Comparison of ENCODE assay signal across 12 cellular contexts in the genomic region with DNA sequence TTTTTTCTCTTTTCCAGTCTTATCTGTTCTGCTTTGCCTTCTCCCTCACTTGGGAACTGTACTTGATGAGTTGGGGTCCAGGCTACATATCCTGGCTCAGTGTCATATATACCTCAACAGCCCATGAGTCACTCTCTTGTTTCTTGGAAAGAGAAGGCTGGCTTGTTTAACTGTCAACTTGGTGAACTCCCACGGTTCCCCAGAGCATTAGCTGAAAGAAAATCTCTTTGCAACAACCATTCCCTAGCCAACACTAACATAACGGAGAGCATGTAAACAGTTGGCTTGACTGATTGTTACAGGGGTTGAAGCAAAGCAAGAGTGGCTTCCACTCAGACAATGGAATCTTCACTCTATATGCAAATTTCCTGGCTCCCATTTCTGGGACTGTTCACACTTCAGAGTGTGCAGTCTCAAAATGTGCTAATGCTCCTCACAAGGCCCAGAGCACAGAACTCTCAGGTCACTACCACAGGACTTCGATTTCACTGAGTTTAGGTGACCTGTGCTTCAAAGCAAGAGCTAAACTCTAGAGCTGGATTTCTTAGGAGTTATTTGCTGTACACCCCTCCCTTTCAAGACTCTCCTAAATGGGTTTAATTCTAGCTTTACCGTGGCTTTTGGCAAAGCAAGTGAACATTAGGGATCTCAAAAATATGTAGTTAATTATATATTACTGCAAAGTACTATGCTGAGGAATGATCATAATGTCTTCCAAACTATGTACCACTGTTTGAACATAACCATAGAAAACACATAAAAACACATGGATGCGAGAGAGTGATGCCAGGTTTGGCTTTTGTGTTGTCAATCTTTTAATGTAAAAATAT.
DNase-seq lines count a peak whose midpoint lies in the region; ATAC-seq and TF ChIP-seq lines count a peak whose summit lies in the region.
"Had no signal": no experiment of that assay in that cellular context is flagged by ENCODE, and none has a peak within 500 bp of the region (broad histone marks: within the 10 kb centered on the region; RNA-seq: fewer than 3 reads in every experiment).

No MANE protein-coding gene starts in this region.

- ATAC-seq in GM18861 (IDR thresholded peaks at IDR 0.05; ENCODE audit: unreplicated experiment): no peak
- ATAC-seq in HG02970 (IDR thresholded peaks at IDR 0.05; ENCODE audit: low FRiP score, unreplicated experiment): no peak
- ATAC-seq in naive thymus-derived CD8-positive, alpha-beta T cell: no peak
- no peak for ATAC-seq in GM18517 (IDR thresholded peaks at IDR 0.05; ENCODE audit: unreplicated experiment)
- ATAC-seq: stimulated activated effector memory CD8-positive, alpha-beta T cell treated with anti-CD3 and anti-CD28 coated beads, Interleukin-12 subunit alpha, Interleukin-12 subunit beta, amount 100 ng/mL, for 72 hours; WTC11 had no signal

- H3K27ac Mint-ChIP-seq in chondrocyte (ENCODE audit: unreplicated experiment): peak overlapping the region; percentile 58
- H3K27ac Mint-ChIP-seq in naive thymus-derived CD8-positive, alpha-beta T cell: no peak overlapping the region
- H3K27ac Mint-ChIP-seq: activated naive CD8-positive, alpha-beta T cell treated with anti-CD3 and anti-CD28 coated beads, Interleukin-2, amount 10 ng/mL, durations not matched to agents 7 days and 5 days; stimulated activated effector memory CD8-positive, alpha-beta T cell treated with anti-CD3 and anti-CD28 coated beads, Interleukin-12 subunit alpha, Interleukin-12 subunit beta, amount 100 ng/mL, for 72 hours; WTC11 had no signal

- H3K36me3 Mint-ChIP-seq in chondrocyte (ENCODE audit: low read depth): peaks cover 5% of the 10 kb centered on the region
- H3K36me3 Mint-ChIP-seq in naive thymus-derived CD8-positive, alpha-beta T cell: no peaks in the 10 kb centered on the region
- H3K36me3 Mint-ChIP-seq: activated naive CD8-positive, alpha-beta T cell treated with anti-CD3 and anti-CD28 coated beads, Interleukin-2, amount 10 ng/mL, durations not matched to agents 7 days and 5 days; stimulated activated effector memory CD8-positive, alpha-beta T cell treated with anti-CD3 and anti-CD28 coated beads, Interleukin-12 subunit alpha, Interleukin-12 subunit beta, amount 100 ng/mL, for 72 hours had no signal

- peak; percentile 53 for DNase-seq in AG08395 (ENCODE audit: low spot score)
- DNase-seq in MV-4-11 (lab: John Stamatoyannopoulos, UW): peak; percentile 24
- no peak for DNase-seq in chondrocyte (ENCODE audit: low spot score)
- peak; percentile 70 to 85 for DNase-seq in lung microvascular endothelial cell (ENCODE audit: low read depth in 2 of 2)
- DNase-seq in naive thymus-derived CD8-positive, alpha-beta T cell: no peak
- DNase-seq: activated naive CD8-positive, alpha-beta T cell treated with anti-CD3 and anti-CD28 coated beads, Interleukin-2, amount 10 ng/mL, durations not matched to agents 7 days and 5 days; NCI-H82 had no signal

- peaks cover 16% of the 10 kb centered on the region for H3K4me1 Mint-ChIP-seq in chondrocyte (ENCODE audit: low read depth)
- H3K4me1 Mint-ChIP-seq in naive thymus-derived CD8-positive, alpha-beta T cell: no peaks in the 10 kb centered on the region
- H3K4me1 Mint-ChIP-seq: activated naive CD8-positive, alpha-beta T cell treated with anti-CD3 and anti-CD28 coated beads, Interleukin-2, amount 10 ng/mL, durations not matched to agents 7 days and 5 days; stimulated activated effector memory CD8-positive, alpha-beta T cell treated with anti-CD3 and anti-CD28 coated beads, Interleukin-12 subunit alpha, Interleukin-12 subunit beta, amount 100 ng/mL, for 72 hours; WTC11 had no signal

- H3K9me3 Mint-ChIP-seq in chondrocyte (ENCODE audit: low read depth): peaks cover 3% of the 10 kb centered on the region
- peaks cover 2 to 20% (median 7%) of the 10 kb centered on the region in 9 donors for H3K9me3 Mint-ChIP-seq in naive thymus-derived CD8-positive, alpha-beta T cell

- H3K4me3 Mint-ChIP-seq in chondrocyte (ENCODE audit: unreplicated experiment): no peak overlapping the region
- no peak overlapping the region for H3K4me3 Mint-ChIP-seq in naive thymus-derived CD8-positive, alpha-beta T cell
- H3K4me3 Mint-ChIP-seq: activated naive CD8-positive, alpha-beta T cell treated with anti-CD3 and anti-CD28 coated beads, Interleukin-2, amount 10 ng/mL, durations not matched to agents 7 days and 5 days; stimulated activated effector memory CD8-positive, alpha-beta T cell treated with anti-CD3 and anti-CD28 coated beads, Interleukin-12 subunit alpha, Interleukin-12 subunit beta, amount 100 ng/mL, for 72 hours; WTC11 had no signal

- H3K27me3 Mint-ChIP-seq in chondrocyte (ENCODE audit: low read depth): no peaks in the 10 kb centered on the region
- no peaks in the 10 kb centered on the region for H3K27me3 Mint-ChIP-seq in naive thymus-derived CD8-positive, alpha-beta T cell
- H3K27me3 Mint-ChIP-seq: activated naive CD8-positive, alpha-beta T cell treated with anti-CD3 and anti-CD28 coated beads, Interleukin-2, amount 10 ng/mL, durations not matched to agents 7 days and 5 days had no signal

- POLR2A ChIA-PET in naive thymus-derived CD8-positive, alpha-beta T cell (lab: Charles Lee): no interaction called here

- no peak for TF ChIP-seq CTCF in chondrocyte (IDR thresholded peaks at IDR 0.05)

Comparison
In these comparisons a context has a peak if more than half of its experiments do, and no peak if none do; other contexts are left out.
1. DNase-seq: peak in AG08395 (single experiment), MV-4-11 (single experiment) and lung microvascular endothelial cell (2 of 2); none in chondrocyte (single experiment) and naive thymus-derived CD8-positive, alpha-beta T cell (0 of 10).